In genomic region chr15:83943849-83944404, GRCh38 we compare ENCODE assay signal across 17 cellular contexts.
DNase-seq lines count a peak whose midpoint lies in the region; ATAC-seq and TF ChIP-seq lines count a peak whose summit lies in the region.
"Had no signal": no experiment of that assay in that cellular context is flagged by ENCODE, and none has a peak within 500 bp of the region (broad histone marks: within the 10 kb centered on the region; RNA-seq: fewer than 3 reads in every experiment).

No MANE protein-coding gene starts in this region.

- no peaks in the 10 kb centered on the region for H3K36me3 ChIP-seq in RWPE2 (ENCODE audit: low read depth)

- DNase-seq in HPDE6-E6E7 (ENCODE audit: extremely low spot score), result peak; percentile 23
- no peak for DNase-seq in RWPE2 (ENCODE audit: low spot score)
- peak; percentile 47 for DNase-seq in fibroblast of pulmonary artery (ENCODE audit: low read depth)
- peak; percentile 45 for DNase-seq in skeletal muscle cell (ENCODE audit: low read depth)
- DNase-seq in activated gamma-delta T cell treated with Interleukin-2 at 50 U/mL for 16 hours, result no peak
- DNase-seq in effector CD8-positive, alpha-beta T cell (lab: John Stamatoyannopoulos, UW), result no peak
- DNase-seq in hepatic stellate cell (ENCODE audit: low spot score), result no peak
- DNase-seq: ACHN; CD8-positive, alpha-beta T cell; DND-41; GOT3; KBM-7; NCI-H1092; NCI-H1694; NCI-H446; PC-9; Right ventricle myocardium superior had no signal

- peaks cover 13% of the 10 kb centered on the region for H3K4me1 ChIP-seq in RWPE2 (ENCODE audit: insufficient read depth, poor library complexity, severe bottlenecking)

- peak overlapping the region; percentile 40 for H3K27ac ChIP-seq in RWPE2 (ENCODE audit: poor library complexity, severe bottlenecking)
- H3K27ac ChIP-seq: PC-9 had no signal

- TF ChIP-seq CTCF in RWPE2 (IDR thresholded peaks at IDR 0.05; ENCODE audit: poor library complexity, severe bottlenecking), result no peak
- no peak for TF ChIP-seq CTCF in fibroblast of pulmonary artery (IDR thresholded peaks at IDR 0.05; ENCODE audit: low read length, missing control alignments)

- peak; percentile 93 for ATAC-seq in RWPE2 (ENCODE audit: low read depth)
- ATAC-seq: CD8-positive, alpha-beta T cell had no signal

- H3K27me3 ChIP-seq in RWPE2 (ENCODE audit: insufficient read depth, poor library complexity, severe bottlenecking), result no peaks in the 10 kb centered on the region

- no peaks in the 10 kb centered on the region for H3K9me3 ChIP-seq in RWPE2 (ENCODE audit: severe bottlenecking)

- H3K4me3 ChIP-seq in RWPE2 (ENCODE audit: severe bottlenecking) (no peak overlapping the region), fibroblast of pulmonary artery (replicated peaks; ENCODE audit: low read depth, low read length) (no peak overlapping the region), skeletal muscle cell (ENCODE audit: low read depth, low read length) (no peak overlapping the region)
- H3K4me3 ChIP-seq: PC-9 had no signal

Comparison
In these comparisons a context has a peak if more than half of its experiments do, and no peak if none do; other contexts are left out.
1. DNase-seq: peak in HPDE6-E6E7 (single experiment), fibroblast of pulmonary artery (single experiment) and skeletal muscle cell (single experiment); none in RWPE2 (single experiment), activated gamma-delta T cell treated with Interleukin-2 at 50 U/mL for 16 hours (single experiment), effector CD8-positive, alpha-beta T cell (single experiment) and hepatic stellate cell (single experiment).